Comparison of ENCODE assay signal across 9 cellular contexts in genomic region chr12:55681142-55682077, GRCh38. TPM values are rescaled to one million over a fixed set of nuclear protein-coding genes. Genes with fewer than 3 reads are reported as not detected.
DNase-seq lines count a peak whose midpoint lies in the region; ATAC-seq, FAIRE-seq and TF ChIP-seq lines count a peak whose summit lies in the region.
"Had no signal": no experiment of that assay in that cellular context is flagged by ENCODE, and none has a peak within 500 bp of the region (broad histone marks: within the 10 kb centered on the region; RNA-seq: fewer than 3 reads in every experiment).

No MANE protein-coding gene starts in this region.

- TF ChIP-seq EP300 in HepG2 (IDR thresholded peaks at IDR 0.05; ENCODE audit: low read depth in 2 of 2, low read length in 2 of 2) (peak in 1 of 2 experiments; percentile 40; a peak in 1 of 4 replicates), HepG2 (CRISPR knock-in tag; IDR thresholded peaks at IDR 0.05; ENCODE audit: borderline replicate concordance) (no peak), tibial nerve (IDR thresholded peaks at IDR 0.05) (peak in 1 of 2 donors; percentile 14)

- ATAC-seq in HepG2 (peak; percentile 96), HG03175 (IDR thresholded peaks at IDR 0.05; ENCODE audit: unreplicated experiment) (no peak)

- H3K79me2 ChIP-seq in HepG2 (ENCODE audit: insufficient read depth, low read length): peaks cover 7% of the 10 kb centered on the region

- peak overlapping the region; percentile 31 for H3K27ac ChIP-seq in A673 (ENCODE audit: low read depth, low read length, poor library complexity, severe bottlenecking)
- peak overlapping the region; percentile 72 for H3K27ac ChIP-seq in HepG2 (ENCODE audit: extremely low read length, insufficient read depth, low read length)
- H3K27ac ChIP-seq in tibial nerve: peak overlapping the region in 3 of 4 donors; percentile 37 to 61 (median 52)

- H3K4me2 ChIP-seq in HepG2 (ENCODE audit: low read depth, low read length): peak overlapping the region; percentile 95

- no peaks in the 10 kb centered on the region for H3K27me3 ChIP-seq in A673 (replicated peaks; ENCODE audit: insufficient read depth, low read depth, low read length, poor library complexity)
- no peaks in the 10 kb centered on the region; a peak in 1 of 5 replicates for H3K27me3 ChIP-seq in HepG2 (ENCODE audit: control insufficient read depth in 1 of 2, insufficient read depth in 2 of 2, low read length in 2 of 2)
- no peaks in the 10 kb centered on the region for H3K27me3 ChIP-seq in tibial nerve

- in situ Hi-C loops in HepG2 (cut with HindIII; ENCODE audit: extremely low pct_ligation_motif_present, low pct_unique_long_range_greater_than_20kb): no loop called here

- DNase-seq in A673 (ENCODE audit: low spot score) (peak; percentile 95), GM10248 (ENCODE audit: extremely low spot score) (no peak), NCI-H526 (lab: John Stamatoyannopoulos, UW) (peak; percentile 52 to 80), cardiac fibroblast (ENCODE audit: low read depth in 2 of 2) (peak; percentile 65 to 75), HepG2 (ENCODE audit: low spot score) (peak; percentile 92), tibial nerve (ENCODE audit: low spot score in 2 of 2) (no peak), NCI-H128 (lab: John Stamatoyannopoulos, UW; ENCODE audit: unreplicated experiment) (no peak)

- no TSS peak for BruUV-seq in A673 (replicated peaks; lab: Mats Ljungman, UMichigan)
- TSS peak; percentile 42 for BruUV-seq in HepG2 (replicated peaks; lab: Mats Ljungman, UMichigan)

- peak overlapping the region; percentile 64 for H3K9ac ChIP-seq in HepG2 (ENCODE audit: insufficient read depth, low read depth, low read length)

- intact Hi-C loops in A673 (cut with micrococcal nuclease; ENCODE audit: unreplicated experiment) (no loop called here), HepG2 (cut with micrococcal nuclease; ENCODE audit: unreplicated experiment) (loop anchor here (1.0 to 2.0 kb wide), 4 partner anchors 20 to 47 kb away; partner anchors contain the start of genes CD63 and RDH5)

- CTCF ChIA-PET in A673 (lab: Charles Lee) (interaction anchor here (0.6 to 1.7 kb wide), 6 partner anchors 24 to 956 kb away, joined by 3 to 8 read pairs (median 6); no protein-coding TSS in a partner anchor), GM10248 (lab: Yijun Ruan, JAX) (interaction anchor here (1.0 to 4.3 kb wide), 7 partner anchors 10 to 58 kb away, joined by 3 to 25 read pairs (median 5); no protein-coding TSS in a partner anchor), HepG2 (lab: Yijun Ruan, JAX; ENCODE audit: low intra/inter-chr PET ratio, low total read pairs) (interaction anchor here (0.7 to 2.2 kb wide), 6 partner anchors 21 to 57 kb away, joined by 3 to 13 read pairs (median 3); partner anchors contain the start of gene RDH5)

- H3K9me3 ChIP-seq in A673 (ENCODE audit: low read depth, low read length, poor library complexity, severe bottlenecking): no peaks in the 10 kb centered on the region
- no peaks in the 10 kb centered on the region for H3K9me3 ChIP-seq in HepG2 (ENCODE audit: low read length)
- H3K9me3 ChIP-seq in tibial nerve: no peaks in the 10 kb centered on the region

- H3K36me3 ChIP-seq in A673 (ENCODE audit: insufficient read depth, low read length, poor library complexity, severe bottlenecking): no peaks in the 10 kb centered on the region
- H3K36me3 ChIP-seq in HepG2 (replicated peaks in 1 of 2; ENCODE audit: control insufficient read depth in 1 of 2, insufficient read depth in 2 of 2, low read length in 2 of 2): peaks cover 0 to 3% of the 10 kb centered on the region in 2 experiments; a peak in 1 of 5 replicates
- H3K36me3 ChIP-seq in tibial nerve: peaks cover 0 to 19% (median 0%) of the 10 kb centered on the region in 3 donors

- peak; percentile 94 for FAIRE-seq in HepG2 (lab: Jason Lieb, UNC)

- H3K4me1 ChIP-seq in A673 (ENCODE audit: insufficient read depth, low read length, poor library complexity, severe bottlenecking) (peaks cover 12% of the 10 kb centered on the region), HepG2 (ENCODE audit: insufficient read depth, low read length) (peaks cover 22% of the 10 kb centered on the region), tibial nerve (peaks cover 0 to 17% (median 9%) of the 10 kb centered on the region in 4 donors)

- peak overlapping the region; percentile 47 for H3K4me3 ChIP-seq in A673 (ENCODE audit: low read depth, low read length, poor library complexity, severe bottlenecking)
- H3K4me3 ChIP-seq in cardiac fibroblast (replicated peaks in 1 of 2; ENCODE audit: low read depth in 2 of 2, low read length in 2 of 2): peak overlapping the region in 1 of 2 donors; percentile 20
- peak overlapping the region; percentile 70 to 90 (median 88) for H3K4me3 ChIP-seq in HepG2 (replicated peaks in 1 of 3; ENCODE audit: insufficient read depth in 1 of 3, low read depth in 2 of 3, low read length in 3 of 3)
- peak overlapping the region in 2 of 4 donors; percentile 20 to 30 for H3K4me3 ChIP-seq in tibial nerve

- TF ChIP-seq RAD21 in HepG2 (CRISPR knock-in tag; IDR thresholded peaks at IDR 0.05): peak; percentile 62

- H4K20me1 ChIP-seq in HepG2 (ENCODE audit: insufficient read depth, low read length): no peaks in the 10 kb centered on the region

- POLR2A ChIA-PET in A673 (lab: Charles Lee; ENCODE audit: low non-redundant PET) (no interaction called here), GM10248 (lab: Yijun Ruan, JAX) (no interaction called here), HepG2 (lab: Yijun Ruan, JAX) (interaction anchor here (0.6 to 2.5 kb wide), 15 partner anchors 15 to 182 kb away, joined by 3 to 23 read pairs (median 5); partner anchors contain the start of genes BLOC1S1, CD63, DNAJC14 and ITGA7)

- TF ChIP-seq CTCF in A673 (conservative IDR thresholded peaks at IDR 0.05; ENCODE audit: low read depth, low read length) (peak; percentile 76), GM10248 (IDR thresholded peaks at IDR 0.05; ENCODE audit: control extremely low read depth, extremely low read depth, low read depth, missing control alignments) (peak; percentile 14), cardiac fibroblast (IDR thresholded peaks at IDR 0.05; ENCODE audit: low read depth, low read length) (peak; percentile 38), HepG2 (CRISPR knock-in tag; IDR thresholded peaks at IDR 0.05) (peak; percentile 91), tibial nerve (IDR thresholded peaks at IDR 0.05) (peak; percentile 8 to 21 (median 17))

- TF ChIP-seq POLR2A in HepG2 (IDR thresholded peaks at IDR 0.05; ENCODE audit: insufficient read depth in 1 of 2, low read depth in 2 of 2, low read length in 2 of 2) (peak; percentile 94 to 98), tibial nerve (IDR thresholded peaks at IDR 0.05) (no peak)

- H2AFZ ChIP-seq in HepG2 (ENCODE audit: low read length): peak overlapping the region; percentile 92

- WGBS in HepG2 (ENCODE audit: low lambda C conversion rate): 0% methylated on average over 8 of the region's 17 CpGs
- 20 to 33% methylated on average over 15 to 17 of the region's 17 CpGs for WGBS in tibial nerve, 2 donors

RNA-seq across cellular contexts. Expression of gene ITGA7, which starts 26.3 kb away (rescaled TPM):
- total RNA-seq in A673 (2021) (14.7 and 21.4 TPM in 2 replicates), HepG2 (2016; rRNA removed; fragmentation: Illumina TruSeq; extraction: Trizol) (0.24 and 0.75 TPM in 2 replicates), tibial nerve (100 to 1,000 TPM; 118 to 192 (median 146) TPM)
- total RNA-seq in HepG2 (2016; cell fraction: cytosol; rRNA removed; fragmentation: Illumina TruSeq; extraction: Trizol; ENCODE audit: low read depth): not detected in 2 replicates
- total RNA-seq in HepG2 (2016; cell fraction: insoluble cytoplasmic fraction; rRNA removed; fragmentation: Illumina TruSeq; extraction: Trizol): 0.15 and 0.35 TPM in 2 replicates
- total RNA-seq in HepG2 (2016; cell fraction: membrane; rRNA removed; fragmentation: Illumina TruSeq; extraction: Trizol): 0.03 and 0.14 TPM in 2 replicates
- 1.3 and 1.5 TPM in 2 replicates for total RNA-seq in HepG2 (2016; cell fraction: nucleus; rRNA removed; fragmentation: Illumina TruSeq; extraction: Trizol)
- 0.65 and 1.8 TPM in 2 replicates for polyA plus RNA-seq in HepG2 (2011; rRNA removed)
- polyA plus RNA-seq in HepG2 (2011; cell fraction: cytosol; rRNA removed): 0.16 and 0.28 TPM in 2 replicates
- polyA plus RNA-seq in HepG2 (2011; cell fraction: nucleus; rRNA removed): 12.1 and 12.6 TPM in 2 replicates
- polyA plus RNA-seq in HepG2 (2012): 1.1 and 1.2 TPM in 2 replicates
- not detected in 2 replicates for polyA plus RNA-seq in HepG2 (2016; cell fraction: cytosol; fragmentation: Illumina TruSeq; extraction: Trizol; ENCODE audit: low read depth)
- polyA plus RNA-seq in HepG2 (2016; cell fraction: insoluble cytoplasmic fraction; fragmentation: Illumina TruSeq; extraction: Trizol; ENCODE audit: low read depth): 0.28 TPM in 1 of 2 replicates, not detected in the other
- polyA plus RNA-seq in HepG2 (2016; cell fraction: membrane; fragmentation: Illumina TruSeq; extraction: Trizol; ENCODE audit: low read depth): not detected in 2 replicates
- 1.7 and 2.7 TPM in 2 replicates for polyA plus RNA-seq in HepG2 (2016; cell fraction: nucleus; fragmentation: Illumina TruSeq; extraction: Trizol; ENCODE audit: insufficient read depth, low read depth)
- 1.4 and 1.9 TPM in 2 replicates for polyA minus RNA-seq in HepG2 (2011; rRNA and poly(A)+ RNA removed; ENCODE audit: low replicate concordance)
- not detected in 2 replicates for polyA minus RNA-seq in HepG2 (2011; cell fraction: cytosol; rRNA and poly(A)+ RNA removed)
- polyA minus RNA-seq in HepG2 (2011; cell fraction: nucleus; rRNA and poly(A)+ RNA removed): 2.2 and 3.1 TPM in 2 replicates

RNA-seq across cellular contexts. Expression of gene BLOC1S1, which starts 34.4 kb away (rescaled TPM):
- total RNA-seq in A673 (2021): 76.0 and 86.3 TPM in 2 replicates
- 95.3 and 99.7 TPM in 2 replicates for total RNA-seq in HepG2 (2016; rRNA removed; fragmentation: Illumina TruSeq; extraction: Trizol)
- 118 and 144 TPM in 2 replicates for total RNA-seq in HepG2 (2016; cell fraction: cytosol; rRNA removed; fragmentation: Illumina TruSeq; extraction: Trizol; ENCODE audit: low read depth)
- total RNA-seq in HepG2 (2016; cell fraction: insoluble cytoplasmic fraction; rRNA removed; fragmentation: Illumina TruSeq; extraction: Trizol): 97.9 and 110 TPM in 2 replicates
- total RNA-seq in HepG2 (2016; cell fraction: membrane; rRNA removed; fragmentation: Illumina TruSeq; extraction: Trizol): 102 and 108 TPM in 2 replicates
- 34.2 and 48.7 TPM in 2 replicates for total RNA-seq in HepG2 (2016; cell fraction: nucleus; rRNA removed; fragmentation: Illumina TruSeq; extraction: Trizol)
- 50.5 and 55.1 TPM in 2 replicates for polyA plus RNA-seq in HepG2 (2011; rRNA removed)
- polyA plus RNA-seq in HepG2 (2011; cell fraction: cytosol; rRNA removed): 74.9 and 112 TPM in 2 replicates
- 22.5 and 27.2 TPM in 2 replicates for polyA plus RNA-seq in HepG2 (2011; cell fraction: nucleus; rRNA removed)
- polyA plus RNA-seq in HepG2 (2012): 34.8 and 38.2 TPM in 2 replicates
- polyA plus RNA-seq in HepG2 (2016; cell fraction: cytosol; fragmentation: Illumina TruSeq; extraction: Trizol; ENCODE audit: low read depth): 149 and 162 TPM in 2 replicates
- polyA plus RNA-seq in HepG2 (2016; cell fraction: insoluble cytoplasmic fraction; fragmentation: Illumina TruSeq; extraction: Trizol; ENCODE audit: low read depth): 107 and 112 TPM in 2 replicates
- 91.5 and 100 TPM in 2 replicates for polyA plus RNA-seq in HepG2 (2016; cell fraction: membrane; fragmentation: Illumina TruSeq; extraction: Trizol; ENCODE audit: low read depth)
- polyA plus RNA-seq in HepG2 (2016; cell fraction: nucleus; fragmentation: Illumina TruSeq; extraction: Trizol; ENCODE audit: insufficient read depth, low read depth): 64.2 and 67.2 TPM in 2 replicates
- polyA minus RNA-seq in HepG2 (2011; rRNA and poly(A)+ RNA removed; ENCODE audit: low replicate concordance): 21.9 and 89.7 TPM in 2 replicates
- 6.7 and 11.0 TPM in 2 replicates for polyA minus RNA-seq in HepG2 (2011; cell fraction: cytosol; rRNA and poly(A)+ RNA removed)
- polyA minus RNA-seq in HepG2 (2011; cell fraction: nucleus; rRNA and poly(A)+ RNA removed): 7.8 and 8.2 TPM in 2 replicates
- total RNA-seq in tibial nerve: 100 to 1,000 TPM; 212 to 322 (median 264) TPM

RNA-seq across cellular contexts. Expression of gene RDH5, which starts 38.8 kb away (rescaled TPM):
- 6.7 and 9.7 TPM in 2 replicates for total RNA-seq in A673 (2021)
- 1.0 and 2.6 TPM in 2 replicates for total RNA-seq in HepG2 (2016; rRNA removed; fragmentation: Illumina TruSeq; extraction: Trizol)
- total RNA-seq in HepG2 (2016; cell fraction: cytosol; rRNA removed; fragmentation: Illumina TruSeq; extraction: Trizol; ENCODE audit: low read depth): 1.2 and 1.5 TPM in 2 replicates
- 1.2 and 2.6 TPM in 2 replicates for total RNA-seq in HepG2 (2016; cell fraction: insoluble cytoplasmic fraction; rRNA removed; fragmentation: Illumina TruSeq; extraction: Trizol)
- 1.3 and 1.5 TPM in 2 replicates for total RNA-seq in HepG2 (2016; cell fraction: membrane; rRNA removed; fragmentation: Illumina TruSeq; extraction: Trizol)
- 4.5 and 6.2 TPM in 2 replicates for total RNA-seq in HepG2 (2016; cell fraction: nucleus; rRNA removed; fragmentation: Illumina TruSeq; extraction: Trizol)
- 5.7 TPM in 2 replicates for polyA plus RNA-seq in HepG2 (2011; rRNA removed)
- polyA plus RNA-seq in HepG2 (2011; cell fraction: cytosol; rRNA removed): 2.4 and 3.4 TPM in 2 replicates
- polyA plus RNA-seq in HepG2 (2011; cell fraction: nucleus; rRNA removed): 17.8 and 19.4 TPM in 2 replicates
- polyA plus RNA-seq in HepG2 (2012): 3.3 and 4.2 TPM in 2 replicates
- 0.41 and 0.84 TPM in 2 replicates for polyA plus RNA-seq in HepG2 (2016; cell fraction: cytosol; fragmentation: Illumina TruSeq; extraction: Trizol; ENCODE audit: low read depth)
- polyA plus RNA-seq in HepG2 (2016; cell fraction: insoluble cytoplasmic fraction; fragmentation: Illumina TruSeq; extraction: Trizol; ENCODE audit: low read depth): 0.71 and 0.91 TPM in 2 replicates
- 1.0 and 1.1 TPM in 2 replicates for polyA plus RNA-seq in HepG2 (2016; cell fraction: membrane; fragmentation: Illumina TruSeq; extraction: Trizol; ENCODE audit: low read depth)
- 9.3 and 11.2 TPM in 2 replicates for polyA plus RNA-seq in HepG2 (2016; cell fraction: nucleus; fragmentation: Illumina TruSeq; extraction: Trizol; ENCODE audit: insufficient read depth, low read depth)
- polyA minus RNA-seq in HepG2 (2011; rRNA and poly(A)+ RNA removed; ENCODE audit: low replicate concordance): 4.1 and 8.8 TPM in 2 replicates
- polyA minus RNA-seq in HepG2 (2011; cell fraction: cytosol; rRNA and poly(A)+ RNA removed): 0.53 and 0.79 TPM in 2 replicates
- 11.6 and 16.1 TPM in 2 replicates for polyA minus RNA-seq in HepG2 (2011; cell fraction: nucleus; rRNA and poly(A)+ RNA removed)
- 10 to 100 TPM; 28.0 to 54.6 (median 38.4) TPM for total RNA-seq in tibial nerve

RNA-seq across cellular contexts. Expression of gene OR10P1, which starts 44.7 kb away (rescaled TPM):
- not detected in 2 replicates for total RNA-seq in A673 (2021)
- not detected in 2 replicates for total RNA-seq in HepG2 (2016; rRNA removed; fragmentation: Illumina TruSeq; extraction: Trizol)
- not detected in 2 replicates for total RNA-seq in HepG2 (2016; cell fraction: cytosol; rRNA removed; fragmentation: Illumina TruSeq; extraction: Trizol; ENCODE audit: low read depth)
- total RNA-seq in HepG2 (2016; cell fraction: insoluble cytoplasmic fraction; rRNA removed; fragmentation: Illumina TruSeq; extraction: Trizol): not detected in 2 replicates
- not detected in 2 replicates for total RNA-seq in HepG2 (2016; cell fraction: membrane; rRNA removed; fragmentation: Illumina TruSeq; extraction: Trizol)
- not detected in 2 replicates for total RNA-seq in HepG2 (2016; cell fraction: nucleus; rRNA removed; fragmentation: Illumina TruSeq; extraction: Trizol)
- not detected in 2 replicates for polyA plus RNA-seq in HepG2 (2011; rRNA removed)
- polyA plus RNA-seq in HepG2 (2011; cell fraction: cytosol; rRNA removed): not detected in 2 replicates
- polyA plus RNA-seq in HepG2 (2011; cell fraction: nucleus; rRNA removed): not detected in 2 replicates
- polyA plus RNA-seq in HepG2 (2012): not detected in 2 replicates
- polyA plus RNA-seq in HepG2 (2016; cell fraction: cytosol; fragmentation: Illumina TruSeq; extraction: Trizol; ENCODE audit: low read depth): not detected in 2 replicates
- polyA plus RNA-seq in HepG2 (2016; cell fraction: insoluble cytoplasmic fraction; fragmentation: Illumina TruSeq; extraction: Trizol; ENCODE audit: low read depth): not detected in 2 replicates
- not detected in 2 replicates for polyA plus RNA-seq in HepG2 (2016; cell fraction: membrane; fragmentation: Illumina TruSeq; extraction: Trizol; ENCODE audit: low read depth)
- polyA plus RNA-seq in HepG2 (2016; cell fraction: nucleus; fragmentation: Illumina TruSeq; extraction: Trizol; ENCODE audit: insufficient read depth, low read depth): not detected in 2 replicates
- polyA minus RNA-seq in HepG2 (2011; rRNA and poly(A)+ RNA removed; ENCODE audit: low replicate concordance): not detected in 2 replicates
- polyA minus RNA-seq in HepG2 (2011; cell fraction: cytosol; rRNA and poly(A)+ RNA removed): not detected in 2 replicates
- polyA minus RNA-seq in HepG2 (2011; cell fraction: nucleus; rRNA and poly(A)+ RNA removed): not detected in 2 replicates
- not detected for total RNA-seq in tibial nerve
- polyA plus RNA-seq: neural cell had no signal

RNA-seq across cellular contexts. Expression of gene CD63, which starts 47.4 kb away (rescaled TPM):
- total RNA-seq in A673 (2021) (367 and 371 TPM in 2 replicates), HepG2 (2016; rRNA removed; fragmentation: Illumina TruSeq; extraction: Trizol) (134 and 277 TPM in 2 replicates), tibial nerve (100 to 1,000 TPM; 478 to 624 (median 544) TPM)
- 129 and 132 TPM in 2 replicates for total RNA-seq in HepG2 (2016; cell fraction: cytosol; rRNA removed; fragmentation: Illumina TruSeq; extraction: Trizol; ENCODE audit: low read depth)
- total RNA-seq in HepG2 (2016; cell fraction: insoluble cytoplasmic fraction; rRNA removed; fragmentation: Illumina TruSeq; extraction: Trizol): 128 and 284 TPM in 2 replicates
- 138 and 152 TPM in 2 replicates for total RNA-seq in HepG2 (2016; cell fraction: membrane; rRNA removed; fragmentation: Illumina TruSeq; extraction: Trizol)
- total RNA-seq in HepG2 (2016; cell fraction: nucleus; rRNA removed; fragmentation: Illumina TruSeq; extraction: Trizol): 203 and 224 TPM in 2 replicates
- 211 and 234 TPM in 2 replicates for polyA plus RNA-seq in HepG2 (2011; rRNA removed)
- 424 and 444 TPM in 2 replicates for polyA plus RNA-seq in HepG2 (2011; cell fraction: cytosol; rRNA removed)
- 140 and 196 TPM in 2 replicates for polyA plus RNA-seq in HepG2 (2011; cell fraction: nucleus; rRNA removed)
- polyA plus RNA-seq in HepG2 (2012): 226 and 283 TPM in 2 replicates
- 186 and 213 TPM in 2 replicates for polyA plus RNA-seq in HepG2 (2016; cell fraction: cytosol; fragmentation: Illumina TruSeq; extraction: Trizol; ENCODE audit: low read depth)
- polyA plus RNA-seq in HepG2 (2016; cell fraction: insoluble cytoplasmic fraction; fragmentation: Illumina TruSeq; extraction: Trizol; ENCODE audit: low read depth): 153 and 161 TPM in 2 replicates
- 149 and 167 TPM in 2 replicates for polyA plus RNA-seq in HepG2 (2016; cell fraction: membrane; fragmentation: Illumina TruSeq; extraction: Trizol; ENCODE audit: low read depth)
- polyA plus RNA-seq in HepG2 (2016; cell fraction: nucleus; fragmentation: Illumina TruSeq; extraction: Trizol; ENCODE audit: insufficient read depth, low read depth): 381 and 422 TPM in 2 replicates
- polyA minus RNA-seq in HepG2 (2011; rRNA and poly(A)+ RNA removed; ENCODE audit: low replicate concordance): 159 and 211 TPM in 2 replicates
- 94.7 and 99.2 TPM in 2 replicates for polyA minus RNA-seq in HepG2 (2011; cell fraction: cytosol; rRNA and poly(A)+ RNA removed)
- polyA minus RNA-seq in HepG2 (2011; cell fraction: nucleus; rRNA and poly(A)+ RNA removed): 47.0 and 55.9 TPM in 2 replicates

Comparison
In these comparisons a context has a peak if more than half of its experiments do, and no peak if none do; other contexts are left out.
1. DNase-seq: peak in A673 (single experiment), NCI-H526 (2 of 2), cardiac fibroblast (2 of 2) and HepG2 (single experiment); none in GM10248 (single experiment), tibial nerve (0 of 2) and NCI-H128 (single experiment).
2. CTCF ChIP-seq: peak in every context shown above with its lines; median percentile 91 in HepG2; 76 in A673; 38 in cardiac fibroblast; 17 in tibial nerve; 14 in GM10248.
3. POLR2A ChIP-seq: peak in HepG2 (2 of 2); none in tibial nerve (0 of 2).
4. Peak in every context shown above with its lines, with median percentiles within 50 percentile points of each other: H3K27ac ChIP-seq.